In the genomic region with DNA sequence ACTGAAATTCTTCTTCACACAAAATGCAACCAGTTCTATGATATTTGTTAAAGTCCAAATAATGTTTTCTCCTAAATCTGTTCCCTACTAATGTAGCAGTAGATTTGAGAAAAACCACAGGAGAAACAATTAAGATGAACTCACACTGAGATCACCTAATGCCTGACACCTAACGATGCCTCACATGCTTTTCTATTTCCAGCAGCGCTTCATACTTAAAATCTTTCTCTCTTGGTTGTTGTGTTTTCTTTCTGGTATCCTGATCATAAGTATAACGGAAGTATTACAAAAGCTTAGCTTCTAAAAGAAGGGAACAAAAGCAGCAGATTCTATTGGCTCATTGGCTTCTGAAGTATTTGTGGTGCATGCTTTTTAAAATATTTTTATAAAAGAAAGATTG, we compare ENCODE assay signal across 16 cellular contexts.
A peak's percentile ranks its signal among the peaks of the same experiment; 100 is the strongest.
DNase-seq lines count a peak whose midpoint lies in the region; ATAC-seq, FAIRE-seq and TF ChIP-seq lines count a peak whose summit lies in the region.
"Had no signal": no experiment of that assay in that cellular context is flagged by ENCODE, and none has a peak within 500 bp of the region (broad histone marks: within the 10 kb centered on the region; RNA-seq: fewer than 3 reads in every experiment).

No MANE protein-coding gene starts in this region.

- H3K36me3 ChIP-seq in osteoblast (ENCODE audit: insufficient read depth, low read length): no peaks in the 10 kb centered on the region
- H3K36me3 ChIP-seq: SJCRH30 had no signal

- no peaks in the 10 kb centered on the region for H4K20me1 ChIP-seq in osteoblast (ENCODE audit: insufficient read depth, low read length)

- H3K27ac Mint-ChIP-seq in CD14-positive monocyte: peak overlapping the region; percentile 31 to 84 (median 63)

- FAIRE-seq in RCC 7860 (lab: Jason Lieb, UNC): no peak

- H3K4me3 Mint-ChIP-seq in CD14-positive monocyte: no peak overlapping the region

- peaks cover 53% of the 10 kb centered on the region for H3K4me1 ChIP-seq in osteoblast (ENCODE audit: insufficient read depth, low read length)

- H3K27ac ChIP-seq in osteoblast (ENCODE audit: low read depth, low read length): peak overlapping the region; percentile 80
- H3K27ac ChIP-seq: C4-2B, SJCRH30 had no signal

- peaks cover 0 to 2% (median 0%) of the 10 kb centered on the region in 3 donors for H3K27me3 Mint-ChIP-seq in CD14-positive monocyte (ENCODE audit: low read depth in 3 of 3)

- H3K27me3 ChIP-seq in osteoblast (ENCODE audit: insufficient read depth, low read length): no peaks in the 10 kb centered on the region
- H3K27me3 ChIP-seq: SJCRH30 had no signal

- H3K9me3 ChIP-seq in osteoblast (ENCODE audit: low read depth, low read length): no peaks in the 10 kb centered on the region
- H3K9me3 ChIP-seq: SJCRH30 had no signal

- no peaks in the 10 kb centered on the region for H3K79me2 ChIP-seq in osteoblast (ENCODE audit: insufficient read depth, low read length)

- intact Hi-C loops in CD14-positive monocyte (cut with micrococcal nuclease): no loop called here

- no peak for TF ChIP-seq CTCF in CD14-positive monocyte (IDR thresholded peaks at IDR 0.05)
- TF ChIP-seq CTCF in choroid plexus epithelial cell (conservative IDR thresholded peaks at IDR 0.05; ENCODE audit: low read depth, low read length): no peak
- no peak for TF ChIP-seq CTCF in osteoblast (IDR thresholded peaks at IDR 0.05; ENCODE audit: extremely low read depth, low read depth, low read length)

- H2AFZ ChIP-seq in osteoblast (ENCODE audit: low read length): peak overlapping the region; percentile 55

- no peak for ATAC-seq in GM19324 (IDR thresholded peaks at IDR 0.05; ENCODE audit: low FRiP score, unreplicated experiment)
- ATAC-seq in HG02885 (IDR thresholded peaks at IDR 0.05; ENCODE audit: poor library complexity, unreplicated experiment): no peak
- no peak for ATAC-seq in HG03439 (IDR thresholded peaks at IDR 0.05; ENCODE audit: unreplicated experiment)

- peak overlapping the region; percentile 40 for H3K4me2 ChIP-seq in osteoblast (ENCODE audit: insufficient read depth, low read length)

- H3K9me3 Mint-ChIP-seq in CD14-positive monocyte: peaks cover 0 to 3% (median 0%) of the 10 kb centered on the region in 7 donors

- H3K4me3 ChIP-seq in choroid plexus epithelial cell (ENCODE audit: low read depth, low read length) (no peak overlapping the region), osteoblast (ENCODE audit: insufficient read depth, low read length) (no peak overlapping the region)
- H3K4me3 ChIP-seq: SJCRH30 had no signal

- peaks cover 48% of the 10 kb centered on the region for H3K4me1 Mint-ChIP-seq in CD14-positive monocyte

- no peaks in the 10 kb centered on the region for H3K36me3 Mint-ChIP-seq in CD14-positive monocyte

- DNase-seq in CD14-positive monocyte (ENCODE audit: low spot score) (no peak), M059J (ENCODE audit: low read depth) (peak; percentile 42), choroid plexus epithelial cell (ENCODE audit: low read depth) (peak; percentile 63), osteoblast (ENCODE audit: insufficient read length, low spot score, missing footprints) (no peak), RCC 7860 (ENCODE audit: low spot score) (no peak)
- DNase-seq: activated CD4-positive, alpha-beta T cell treated with anti-CD3 and anti-CD28 coated beads, Interleukin-2, amount 50 U/mL, for 4 hours; amniotic stem cell; cortex of kidney; DMS79; midbrain; NCI-H82; SJCRH30 had no signal

Comparison
In these comparisons a context has a peak if more than half of its experiments do, and no peak if none do; other contexts are left out.
1. DNase-seq: peak in M059J (single experiment) and choroid plexus epithelial cell (single experiment); none in CD14-positive monocyte (single experiment), osteoblast (single experiment) and RCC 7860 (single experiment).